ENCODE assay signal across 2 cellular contexts in genomic region chr7:17134786-17135185, GRCh38.
TF ChIP-seq lines count a peak whose summit lies in the region.

No MANE protein-coding gene starts in this region.

TF ChIP-seq in HepG2, 621 proteins besides CTCF, POLR2A, EP300 and RAD21 (continued from another document and continues in another):
- TF ChIP-seq PRDM10 (CRISPR knock-in tag; IDR thresholded peaks at IDR 0.05; ENCODE audit: low read depth) = no peak
- no peak for TF ChIP-seq ARID4A (CRISPR knock-in tag; IDR thresholded peaks at IDR 0.05; ENCODE audit: borderline replicate concordance)
- TF ChIP-seq E2F1 (CRISPR knock-in tag; IDR thresholded peaks at IDR 0.05) = no peak
- no peak for TF ChIP-seq BRF2 (CRISPR knock-in tag; IDR thresholded peaks at IDR 0.05)
- TF ChIP-seq LBX2 (CRISPR knock-in tag; IDR thresholded peaks at IDR 0.05; ENCODE audit: borderline replicate concordance) = no peak
- no peak for TF ChIP-seq REXO4 (CRISPR knock-in tag; IDR thresholded peaks at IDR 0.05; ENCODE audit: borderline replicate concordance)

TF ChIP-seq in SK-N-SH treated with all-trans-retinoic acid at 6 μM for 48 hours, 23 proteins besides CTCF, POLR2A, EP300 and RAD21 (continued from another document):
- TF ChIP-seq ISL1 (CRISPR knock-in tag; IDR thresholded peaks at IDR 0.05) = no peak
- TF ChIP-seq GLIS3 (CRISPR knock-in tag; IDR thresholded peaks at IDR 0.05) = no peak
- no peak for TF ChIP-seq ZC3H10 (CRISPR knock-in tag; IDR thresholded peaks at IDR 0.05)
- no peak for TF ChIP-seq RARB (CRISPR knock-in tag; IDR thresholded peaks at IDR 0.05)
TF ChIP-seq in SK-N-SH treated with all-trans-retinoic acid at 6 μM for 48 hours: peak in this region for 0.
